ENCODE assay signal across 27 cellular contexts in genomic region chr11:27786331-27786730, GRCh38.
"Had no signal": no experiment of that assay in that cellular context is flagged by ENCODE, and none has a peak within 500 bp of the region (broad histone marks: within the 10 kb centered on the region; RNA-seq: fewer than 3 reads in every experiment).

No MANE protein-coding gene starts in this region.

- H3K36me3 Mint-ChIP-seq: natural killer cell; neural progenitor cell; stimulated activated effector memory CD8-positive, alpha-beta T cell treated with anti-CD3 and anti-CD28 coated beads, Interleukin-12 subunit alpha, Interleukin-12 subunit beta, amount 100 ng/mL, for 72 hours had no signal

- H3K4me3 Mint-ChIP-seq: natural killer cell; nephron; neural progenitor cell; stimulated activated effector memory CD8-positive, alpha-beta T cell treated with anti-CD3 and anti-CD28 coated beads, Interleukin-12 subunit alpha, Interleukin-12 subunit beta, amount 100 ng/mL, for 72 hours; stimulated activated naive CD8-positive, alpha-beta T cell treated with anti-CD3 and anti-CD28 coated beads, Interleukin-15, amount 100 ng/mL, for 72 hours had no signal

- H3K4me3 ChIP-seq: neural progenitor cell, ovary, psoas muscle, right lobe of liver, sigmoid colon, thoracic aorta, thyroid gland, tibial nerve, upper lobe of left lung, vagina had no signal

- H3K27me3 Mint-ChIP-seq: stimulated activated naive CD8-positive, alpha-beta T cell treated with anti-CD3 and anti-CD28 coated beads, Interleukin-15, amount 100 ng/mL, for 72 hours had no signal

- H3K79me2 ChIP-seq: parathyroid adenoma had no signal

- H3K4me1 Mint-ChIP-seq: natural killer cell; nephron; neural progenitor cell; stimulated activated effector memory CD8-positive, alpha-beta T cell treated with anti-CD3 and anti-CD28 coated beads, Interleukin-12 subunit alpha, Interleukin-12 subunit beta, amount 100 ng/mL, for 72 hours; stimulated activated naive CD8-positive, alpha-beta T cell treated with anti-CD3 and anti-CD28 coated beads, Interleukin-15, amount 100 ng/mL, for 72 hours had no signal

- H3K9me3 Mint-ChIP-seq: neural progenitor cell had no signal

- H3K9ac ChIP-seq: neural progenitor cell, parathyroid adenoma had no signal

- H3K27ac Mint-ChIP-seq: natural killer cell; nephron; neural progenitor cell; progenitor cell of endocrine pancreas; stimulated activated effector memory CD8-positive, alpha-beta T cell treated with anti-CD3 and anti-CD28 coated beads, Interleukin-12 subunit alpha, Interleukin-12 subunit beta, amount 100 ng/mL, for 72 hours; stimulated activated naive CD8-positive, alpha-beta T cell treated with anti-CD3 and anti-CD28 coated beads, Interleukin-15, amount 100 ng/mL, for 72 hours had no signal

- ATAC-seq: natural killer cell; psoas muscle; right cardiac atrium; right lobe of liver; stimulated activated effector memory CD8-positive, alpha-beta T cell treated with anti-CD3 and anti-CD28 coated beads, Interleukin-12 subunit alpha, Interleukin-12 subunit beta, amount 100 ng/mL, for 72 hours; stimulated activated naive CD8-positive, alpha-beta T cell treated with anti-CD3 and anti-CD28 coated beads, Interleukin-15, amount 100 ng/mL, for 72 hours; stimulated activated naive CD8-positive, alpha-beta T cell treated with anti-CD3 and anti-CD28 coated beads, Interleukin-15, Interleukin-2, amounts not matched to agents 100 U/mL and 50 U/mL, for 24 hours had no signal

- DNase-seq: natural killer cell; occipital lobe; ovary; posterior cingulate gyrus; psoas muscle; right cardiac atrium; right lobe of liver; sigmoid colon; small intestine; stimulated activated CD4-positive, alpha-beta T cell treated with anti-CD3 and anti-CD28 coated beads, Interleukin-15, amount 100 ng/mL, for 24 hours; stimulated activated CD4-positive, alpha-beta T cell treated with anti-CD3 and anti-CD28 coated beads, Interleukin-2, amount 100 ng/mL, for 24 hours; stimulated activated CD4-positive, alpha-beta T cell treated with anti-CD3 and anti-CD28 coated beads, Interleukin-2, amount 100 ng/mL, for 48 hours; stimulated activated CD4-positive, alpha-beta T cell treated with anti-CD3 and anti-CD28 coated beads, Interleukin-4, amount 100 ng/mL, for 24 hours; stimulated activated naive CD4-positive, alpha-beta T cell; stimulated activated naive CD8-positive, alpha-beta T cell treated with anti-CD3 and anti-CD28 coated beads, Interleukin-15, amount 100 ng/mL, for 72 hours; stimulated activated naive CD8-positive, alpha-beta T cell treated with anti-CD3 and anti-CD28 coated beads, Interleukin-15, Interleukin-2, amounts not matched to agents 100 U/mL and 50 U/mL, for 24 hours; thyroid gland; trophoblast cell; upper lobe of left lung had no signal

- H3K4me2 ChIP-seq: neural progenitor cell had no signal

- H3K4me1 ChIP-seq: neural progenitor cell, parathyroid adenoma, psoas muscle, right lobe of liver, sigmoid colon, thyroid gland, tibial nerve, upper lobe of left lung, vagina had no signal

- H2AFZ ChIP-seq: neural progenitor cell, parathyroid adenoma had no signal

- H3K9me3 ChIP-seq: ovary, psoas muscle, right lobe of liver, sigmoid colon, thoracic aorta, thyroid gland, tibial nerve, upper lobe of left lung, vagina had no signal

- H3K27ac ChIP-seq: neural progenitor cell, ovary, parathyroid adenoma, psoas muscle, right lobe of liver, sigmoid colon, thoracic aorta, thyroid gland, tibial nerve, upper lobe of left lung, vagina had no signal

- H3K36me3 ChIP-seq: neural progenitor cell, ovary, right lobe of liver, sigmoid colon, thoracic aorta, thyroid gland, tibial nerve, upper lobe of left lung, vagina had no signal

- H3K27me3 ChIP-seq: neural progenitor cell, ovary, right lobe of liver, sigmoid colon, thyroid gland, tibial nerve, upper lobe of left lung, vagina had no signal
